19 cellular contexts compared by ENCODE assay signal in the genomic region with DNA sequence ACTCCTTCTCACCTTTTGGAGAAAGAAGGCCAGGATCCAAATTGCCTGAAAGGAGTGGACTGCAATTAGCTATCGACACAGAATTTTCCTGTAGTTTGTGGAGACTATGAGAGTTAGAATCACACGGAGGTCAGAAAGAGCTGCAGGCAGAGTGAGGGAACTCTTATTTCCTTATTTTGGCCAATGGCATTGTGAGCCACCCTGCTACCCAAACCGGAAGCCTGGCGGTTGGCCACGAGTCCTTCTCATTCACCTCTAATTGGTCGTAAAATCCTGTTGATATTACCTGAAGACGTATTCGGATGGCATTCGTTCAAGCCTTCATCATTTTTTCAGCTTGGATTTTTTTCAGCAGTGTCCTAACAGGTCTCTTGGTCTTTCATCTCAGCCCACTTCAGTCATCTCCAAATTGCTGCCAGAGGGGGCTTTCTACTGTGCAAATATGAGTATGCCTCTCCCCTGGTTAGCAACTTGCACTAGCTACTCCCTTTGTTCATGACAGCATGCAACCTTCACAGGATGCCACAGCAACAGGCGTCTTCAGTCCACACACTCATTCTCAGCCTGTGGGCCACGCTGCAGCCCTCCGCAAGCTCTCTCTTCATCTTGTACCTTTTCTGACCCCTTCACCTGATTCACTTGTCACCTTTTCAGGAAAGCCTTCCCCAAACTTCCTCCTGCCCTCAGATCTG.
A peak's percentile ranks its signal among the peaks of the same experiment; 100 is the strongest.
DNase-seq lines count a peak whose midpoint lies in the region; ATAC-seq, FAIRE-seq and TF ChIP-seq lines count a peak whose summit lies in the region.
"Had no signal": no experiment of that assay in that cellular context is flagged by ENCODE, and none has a peak within 500 bp of the region (broad histone marks: within the 10 kb centered on the region; RNA-seq: fewer than 3 reads in every experiment).

No MANE protein-coding gene starts in this region.

- DNase-seq in NCI-H748 (lab: John Stamatoyannopoulos, UW; ENCODE audit: unreplicated experiment) (peak; percentile 0), NCI-H748 treated with DMSO at 0.1 percent for 48 hours (lab: John Stamatoyannopoulos, UW) (no peak), GM12891 (ENCODE audit: insufficient read length, low spot score) (no peak), KBM-7 (peak; percentile 45), substantia nigra (lab: John Stamatoyannopoulos, UW) (no peak), mesothelial cell of epicardium (ENCODE audit: low spot score in 2 of 2, unreplicated experiment in 2 of 2) (no peak), SHP77 (lab: John Stamatoyannopoulos, UW) (no peak)
- DNase-seq: CD8-positive, alpha-beta T cell; DMS79; H9; NCI-H1417 treated with DMSO at 0.1 percent for 48 hours; NCI-H1930; NCI-H526 treated with DMSO at 0.1 percent for 48 hours; RPMI8226 had no signal

- no peaks in the 10 kb centered on the region for H3K9me3 Mint-ChIP-seq in activated T-helper 17 cell treated with anti-CD3 and anti-CD28 coated beads, Interleukin-2, amount 50 U/mL, for 72 hours
- no peaks in the 10 kb centered on the region for H3K9me3 Mint-ChIP-seq in mesothelial cell of epicardium
- H3K9me3 Mint-ChIP-seq: CD8-positive, alpha-beta T cell; H9; IgD-negative memory B cell had no signal

- in situ Hi-C loops in KBM-7 (cut with MboI; ENCODE audit: low pct_unique_long_range_greater_than_20kb, low sequenced_read_pairs) = no loop called here

- no peak for ATAC-seq in activated T-helper 17 cell treated with anti-CD3 and anti-CD28 coated beads, Interleukin-2, amount 50 U/mL, for 72 hours (replicated peaks)
- ATAC-seq: CD8-positive, alpha-beta T cell had no signal

- no peaks in the 10 kb centered on the region for H3K4me1 Mint-ChIP-seq in activated T-helper 17 cell treated with anti-CD3 and anti-CD28 coated beads, Interleukin-2, amount 50 U/mL, for 72 hours
- H3K4me1 Mint-ChIP-seq in mesothelial cell of epicardium = peaks cover 7% of the 10 kb centered on the region
- H3K4me1 Mint-ChIP-seq: IgD-negative memory B cell had no signal

- no peak for TF ChIP-seq CTCF in mesothelial cell of epicardium (IDR thresholded peaks at IDR 0.05; ENCODE audit: unreplicated experiment)

- FAIRE-seq in GM12891 (lab: Jason Lieb, UNC) = peak; percentile 26
- FAIRE-seq: HTR-8/SVneo had no signal

- H3K36me3 Mint-ChIP-seq in activated T-helper 17 cell treated with anti-CD3 and anti-CD28 coated beads, Interleukin-2, amount 50 U/mL, for 72 hours (ENCODE audit: low read depth) = no peaks in the 10 kb centered on the region
- H3K36me3 Mint-ChIP-seq in mesothelial cell of epicardium = no peaks in the 10 kb centered on the region
- H3K36me3 Mint-ChIP-seq: CD8-positive, alpha-beta T cell; IgD-negative memory B cell had no signal

- no peak for TF ChIP-seq POLR2A in GM12891 (IDR thresholded peaks at IDR 0.05; ENCODE audit: low read depth, low read length)

- peak overlapping the region; percentile 7 for H3K27ac Mint-ChIP-seq in activated T-helper 17 cell treated with anti-CD3 and anti-CD28 coated beads, Interleukin-2, amount 50 U/mL, for 72 hours
- H3K27ac Mint-ChIP-seq in mesothelial cell of epicardium = no peak overlapping the region
- H3K27ac Mint-ChIP-seq: CD8-positive, alpha-beta T cell; IgD-negative memory B cell had no signal

- H3K4me3 Mint-ChIP-seq in activated T-helper 17 cell treated with anti-CD3 and anti-CD28 coated beads, Interleukin-2, amount 50 U/mL, for 72 hours = no peak overlapping the region
- H3K4me3 Mint-ChIP-seq in mesothelial cell of epicardium = no peak overlapping the region
- H3K4me3 Mint-ChIP-seq: CD8-positive, alpha-beta T cell; H9; IgD-negative memory B cell had no signal

- no peak overlapping the region for H3K27ac ChIP-seq in substantia nigra (ENCODE audit: low read depth, low read length, poor library complexity, severe bottlenecking)
- H3K27ac ChIP-seq: BLaER1, HL-60 had no signal

- H3K27me3 Mint-ChIP-seq in activated T-helper 17 cell treated with anti-CD3 and anti-CD28 coated beads, Interleukin-2, amount 50 U/mL, for 72 hours = no peaks in the 10 kb centered on the region
- no peaks in the 10 kb centered on the region for H3K27me3 Mint-ChIP-seq in mesothelial cell of epicardium (ENCODE audit: low read depth)

TF ChIP-seq in GM12891, 5 proteins besides CTCF, POLR2A, EP300 and RAD21:
- TF ChIP-seq POU2F2 (IDR thresholded peaks at IDR 0.05; ENCODE audit: low read depth, low read length) (no peak), PAX5 (IDR thresholded peaks at IDR 0.05; ENCODE audit: insufficient read depth, low read length, severe bottlenecking) (no peak), POLR2AphosphoS5 (IDR thresholded peaks at IDR 0.05; ENCODE audit: low read depth, low read length) (no peak), TAF1 (IDR thresholded peaks at IDR 0.05; ENCODE audit: low read depth, low read length) (no peak), SPI1 (IDR thresholded peaks at IDR 0.05; ENCODE audit: low read depth, low read length) (no peak)
TF ChIP-seq in GM12891: peak in this region for 0.

Comparison
In these comparisons a context has a peak if more than half of its experiments do, and no peak if none do; other contexts are left out.
1. DNase-seq: peak in NCI-H748 (single experiment) and KBM-7 (single experiment); none in NCI-H748 treated with DMSO at 0.1 percent for 48 hours (single experiment), GM12891 (single experiment), substantia nigra (0 of 49), mesothelial cell of epicardium (0 of 2) and SHP77 (0 of 2).